In genomic region chr7:150415161-150416160, GRCh38 we compare ENCODE assay signal across 1 cellular context.
TF ChIP-seq lines count a peak whose summit lies in the region.

No MANE protein-coding gene starts in this region.

TF ChIP-seq in HepG2, 621 proteins besides CTCF, POLR2A, EP300 and RAD21 (continued from another document and continues in another):
- no peak for TF ChIP-seq ZNF503 (CRISPR knock-in tag; IDR thresholded peaks at IDR 0.05)
- TF ChIP-seq ZNF264 (CRISPR knock-in tag; IDR thresholded peaks at IDR 0.05): no peak
- TF ChIP-seq DR1 (CRISPR knock-in tag; IDR thresholded peaks at IDR 0.05): no peak
- no peak for TF ChIP-seq ZSCAN25 (CRISPR knock-in tag; IDR thresholded peaks at IDR 0.05)
- TF ChIP-seq ZNF839 (CRISPR knock-in tag; IDR thresholded peaks at IDR 0.05; ENCODE audit: borderline replicate concordance): no peak
- no peak for TF ChIP-seq ZNF776 (CRISPR knock-in tag; IDR thresholded peaks at IDR 0.05)
- no peak for TF ChIP-seq PREB (CRISPR knock-in tag; IDR thresholded peaks at IDR 0.05)
- TF ChIP-seq TCF7L2 (IDR thresholded peaks at IDR 0.05; ENCODE audit: low read depth, low read length): no peak
- TF ChIP-seq ZFY (CRISPR knock-in tag; IDR thresholded peaks at IDR 0.05): no peak; the same call in 1 of the 2 replicates
- peak; percentile 70; the same call in 1 of the 2 replicates for TF ChIP-seq KDM6A (CRISPR knock-in tag; IDR thresholded peaks at IDR 0.05; ENCODE audit: low read depth)
- TF ChIP-seq ZFP90 (CRISPR knock-in tag; IDR thresholded peaks at IDR 0.05; ENCODE audit: borderline replicate concordance): no peak
- no peak; the same call in 1 of the 2 replicates for TF ChIP-seq KMT2A (CRISPR knock-in tag; IDR thresholded peaks at IDR 0.05)
- TF ChIP-seq ZMYM3 (CRISPR knock-in tag; IDR thresholded peaks at IDR 0.05): peak; percentile 49
- TF ChIP-seq ZNF337 (CRISPR knock-in tag; IDR thresholded peaks at IDR 0.05; ENCODE audit: borderline replicate concordance, low read depth): peak; percentile 62; the same call in 1 of the 2 replicates
- no peak for TF ChIP-seq BRCA1 (CRISPR knock-in tag; IDR thresholded peaks at IDR 0.05)
- TF ChIP-seq RFXAP (CRISPR knock-in tag; IDR thresholded peaks at IDR 0.05; ENCODE audit: borderline replicate concordance): no peak
- no peak for TF ChIP-seq DMTF1 (CRISPR knock-in tag; IDR thresholded peaks at IDR 0.05)
- TF ChIP-seq NCOA5 (CRISPR knock-in tag; IDR thresholded peaks at IDR 0.05): no peak
- TF ChIP-seq ZNF572 (CRISPR knock-in tag; IDR thresholded peaks at IDR 0.05): no peak
- no peak for TF ChIP-seq SP140L (CRISPR knock-in tag; IDR thresholded peaks at IDR 0.05; ENCODE audit: borderline replicate concordance)
- TF ChIP-seq RFX3 (CRISPR knock-in tag; IDR thresholded peaks at IDR 0.05): no peak
- TF ChIP-seq POGK (CRISPR knock-in tag; conservative IDR thresholded peaks at IDR 0.05): 0 out of 2 replicates have a peak, but pooled peaks have one; percentile 67
- no peak for TF ChIP-seq CREB1 (IDR thresholded peaks at IDR 0.05)
- 0 out of 2 replicates have a peak, but pooled peaks have one; percentile 15 for TF ChIP-seq CREB1 (CRISPR knock-in tag; IDR thresholded peaks at IDR 0.05)
- TF ChIP-seq MZF1 (CRISPR knock-in tag; IDR thresholded peaks at IDR 0.05; ENCODE audit: borderline replicate concordance): no peak
- peak; percentile 48; the same call in 1 of the 2 replicates for TF ChIP-seq HOMEZ (CRISPR knock-in tag; IDR thresholded peaks at IDR 0.05; ENCODE audit: low read depth)
- TF ChIP-seq MIXL1 (CRISPR knock-in tag; IDR thresholded peaks at IDR 0.05): peak; percentile 67; the same call in 1 of the 2 replicates
- TF ChIP-seq RARG (CRISPR knock-in tag; IDR thresholded peaks at IDR 0.05; ENCODE audit: low read depth): no peak
- TF ChIP-seq SRSF1 (optimal IDR thresholded peaks at IDR 0.05; ENCODE audit: low read depth, low read length): no peak
- TF ChIP-seq ZNF556 (CRISPR knock-in tag; IDR thresholded peaks at IDR 0.05; ENCODE audit: borderline replicate concordance): peak; percentile 42; the same call in 1 of the 2 replicates
- TF ChIP-seq NR2F1 (CRISPR knock-in tag; IDR thresholded peaks at IDR 0.05): peak in 1 of 2 experiments; percentile 61; a peak in 1 of 4 replicates
- peak; percentile 44; the same call in 1 of the 2 replicates for TF ChIP-seq ZBTB33 (CRISPR knock-in tag; IDR thresholded peaks at IDR 0.05)
- TF ChIP-seq ZNF552 (CRISPR knock-in tag; IDR thresholded peaks at IDR 0.05; ENCODE audit: borderline replicate concordance): no peak
- no peak for TF ChIP-seq SOX6 (IDR thresholded peaks at IDR 0.05)
- TF ChIP-seq SOX6 (CRISPR knock-in tag; IDR thresholded peaks at IDR 0.05): peak; percentile 97
- no peak for TF ChIP-seq ZSCAN5A (CRISPR knock-in tag; IDR thresholded peaks at IDR 0.05; ENCODE audit: borderline replicate concordance)
- TF ChIP-seq ZNF576 (CRISPR knock-in tag; IDR thresholded peaks at IDR 0.05): no peak
- no peak for TF ChIP-seq CHD4 (IDR thresholded peaks at IDR 0.05; ENCODE audit: borderline replicate concordance, low read length)
- no peak for TF ChIP-seq SMC3 (IDR thresholded peaks at IDR 0.05; ENCODE audit: low read length)
- no peak for TF ChIP-seq ZNF547 (CRISPR knock-in tag; IDR thresholded peaks at IDR 0.05)
- peak; percentile 50; the same call in 1 of the 2 replicates for TF ChIP-seq HOXA3 (CRISPR knock-in tag; IDR thresholded peaks at IDR 0.05)
- TF ChIP-seq ARNTL (CRISPR knock-in tag; IDR thresholded peaks at IDR 0.05): no peak
- no peak; the same call in 1 of the 2 replicates for TF ChIP-seq HNF1A (IDR thresholded peaks at IDR 0.05; ENCODE audit: low read depth)
- peak; percentile 82; the same call in 1 of the 2 replicates for TF ChIP-seq HNF1A (CRISPR knock-in tag; IDR thresholded peaks at IDR 0.05; ENCODE audit: borderline replicate concordance)
- TF ChIP-seq ARID2 (CRISPR knock-in tag; IDR thresholded peaks at IDR 0.05; ENCODE audit: borderline replicate concordance): no peak
- TF ChIP-seq ZBTB7B (CRISPR knock-in tag; IDR thresholded peaks at IDR 0.05): peak; percentile 60; the same call in 1 of the 2 replicates
- no peak for TF ChIP-seq ZNF562 (CRISPR knock-in tag; IDR thresholded peaks at IDR 0.05; ENCODE audit: borderline replicate concordance)
- TF ChIP-seq PBX3 (CRISPR knock-in tag; IDR thresholded peaks at IDR 0.05; ENCODE audit: borderline replicate concordance): no peak
- TF ChIP-seq MIER3 (CRISPR knock-in tag; IDR thresholded peaks at IDR 0.05; ENCODE audit: borderline replicate concordance): peak; percentile 80; the same call in 1 of the 2 replicates
- no peak for TF ChIP-seq YY1 (IDR thresholded peaks at IDR 0.05; ENCODE audit: insufficient read depth, insufficient replicate concordance, low read depth, low read length)
- TF ChIP-seq ZBTB7A (CRISPR knock-in tag; IDR thresholded peaks at IDR 0.05): no peak
